In genomic region chr6:25927177-25927576, GRCh38 we compare ENCODE assay signal across 34 cellular contexts. TPM values are rescaled to one million over a fixed set of nuclear protein-coding genes. Genes with fewer than 3 reads are reported as not detected.
"Had no signal": no experiment of that assay in that cellular context is flagged by ENCODE, and none has a peak within 500 bp of the region (broad histone marks: within the 10 kb centered on the region; RNA-seq: fewer than 3 reads in every experiment).

No MANE protein-coding gene starts in this region.

- H3K36me3 ChIP-seq: ascending aorta, cardiac muscle cell, colonic mucosa, esophagus squamous epithelium, gastrocnemius medialis, left ventricle myocardium inferior, ovary, suprapubic skin, tibial artery, upper lobe of right lung had no signal

- H3K9me3 ChIP-seq: ascending aorta, colonic mucosa, esophagus squamous epithelium, gastrocnemius medialis, left ventricle myocardium inferior, ovary, suprapubic skin, tibial artery, upper lobe of right lung had no signal

- H2AFZ ChIP-seq: hepatocyte had no signal

- H3K27me3 ChIP-seq: ascending aorta, cardiac muscle cell, colonic mucosa, esophagus squamous epithelium, gastrocnemius medialis, hepatocyte, ovary, suprapubic skin, tibial artery, upper lobe of right lung had no signal

- H3K79me2 ChIP-seq: hepatocyte had no signal

- ATAC-seq: activated CD8-positive, alpha-beta T cell treated with anti-CD3 and anti-CD28 coated beads for 36 hours; gastrocnemius medialis; naive thymus-derived CD4-positive, alpha-beta T cell; upper lobe of right lung had no signal

- DNase-seq: activated CD4-positive, alpha-beta T cell treated with anti-CD3 and anti-CD28 coated beads, Interleukin-2, amount 50 U/mL, for 1 hour; activated CD4-positive, CD25-positive, alpha-beta regulatory T cell treated with anti-CD3 and anti-CD28 coated beads, Interleukin-2, amount 50 U/mL, for 72 hours; activated CD8-positive, alpha-beta T cell treated with anti-CD3 and anti-CD28 coated beads for 36 hours; activated effector memory CD4-positive, alpha-beta T cell treated with Interleukin-2 at 50 U/mL for 16 hours; activated naive CD4-positive, alpha-beta T cell treated with anti-CD3 and anti-CD28 coated beads for 36 hours; activated naive CD8-positive, alpha-beta T cell treated with anti-CD3 and anti-CD28 coated beads, Interleukin-2, amount 10 ng/mL, durations not matched to agents 7 days and 5 days; activated T-cell treated with anti-CD3 and anti-CD28 coated beads, Interleukin-2, amount 50 U/mL, for 48 hours; cerebellar nuclear complex; colonic mucosa; effector CD8-positive, alpha-beta T cell; esophagus squamous epithelium; gastrocnemius medialis; glutamatergic neuron; islet precursor cell; left ventricle myocardium inferior; midbrain; naive thymus-derived CD4-positive, alpha-beta T cell; ovary; retina; stimulated activated CD4-positive, alpha-beta T cell treated with anti-CD3 and anti-CD28 coated beads, Interleukin-15, amount 100 ng/mL, for 24 hours; stimulated activated CD4-positive, alpha-beta T cell treated with anti-CD3 and anti-CD28 coated beads, Interleukin-2, amount 100 ng/mL, for 24 hours; stimulated activated naive CD4-positive, alpha-beta T cell; T-helper 9 cell; tibial artery; upper lobe of right lung had no signal

- H3K4me3 ChIP-seq: ascending aorta, cardiac muscle cell, colonic mucosa, esophagus squamous epithelium, gastrocnemius medialis, hepatocyte, left ventricle myocardium inferior, ovary, suprapubic skin, tibial artery, upper lobe of right lung had no signal

- H3K27ac ChIP-seq: ascending aorta, cardiac muscle cell, colonic mucosa, epithelial cell of prostate, esophagus squamous epithelium, gastrocnemius medialis, hepatocyte, left ventricle myocardium inferior, ovary, suprapubic skin, tibial artery, upper lobe of right lung had no signal

- H3K4me1 ChIP-seq: colonic mucosa, esophagus squamous epithelium, gastrocnemius medialis, left ventricle myocardium inferior, suprapubic skin, upper lobe of right lung had no signal

RNA-seq across cellular contexts. Expression of gene SLC17A2, which starts 3.3 kb away (rescaled TPM):
- total RNA-seq: activated CD8-positive, alpha-beta T cell treated with anti-CD3 and anti-CD28 coated beads for 36 hours; activated naive CD8-positive, alpha-beta T cell treated with anti-CD3 and anti-CD28 coated beads, Interleukin-2, amount 10 ng/mL, durations not matched to agents 7 days and 5 days; ascending aorta; cardiac muscle cell; colonic mucosa; dermis microvascular lymphatic vessel endothelial cell; esophagus squamous epithelium; left ventricle myocardium inferior; lung microvascular endothelial cell; ovary; progenitor cell of endocrine pancreas; suprapubic skin; upper lobe of right lung had no signal
- polyA plus RNA-seq: cardiac muscle cell; naive thymus-derived CD4-positive, alpha-beta T cell; neural cell; ovary had no signal

RNA-seq across cellular contexts. Expression of gene TRIM38, which starts 35.4 kb away (rescaled TPM):
- polyA plus RNA-seq: neural cell had no signal

RNA-seq across cellular contexts. Expression of gene SLC17A3, which starts 53.1 kb away (rescaled TPM):
- total RNA-seq: activated CD8-positive, alpha-beta T cell treated with anti-CD3 and anti-CD28 coated beads for 36 hours; activated naive CD4-positive, alpha-beta T cell treated with anti-CD3 and anti-CD28 coated beads for 36 hours; ascending aorta; cardiac muscle cell; colonic mucosa; dermis microvascular lymphatic vessel endothelial cell; esophagus squamous epithelium; left ventricle myocardium inferior; lung microvascular endothelial cell; suprapubic skin; upper lobe of right lung had no signal
- polyA plus RNA-seq: cardiac muscle cell; naive thymus-derived CD4-positive, alpha-beta T cell; neural cell had no signal
